8 cellular contexts compared by ENCODE assay signal in genomic region chr1:28369518-28370219, GRCh38. TPM values are rescaled to one million over a fixed set of nuclear protein-coding genes. Genes with fewer than 3 reads are reported as not detected.
A peak's percentile ranks its signal among the peaks of the same experiment; 100 is the strongest.
DNase-seq lines count a peak whose midpoint lies in the region; ATAC-seq and TF ChIP-seq lines count a peak whose summit lies in the region.

Gene PHACTR4, plus strand, starts transcription at chr1:28369740. Its CDS starts 37,708 bp downstream, at chr1:28407448.

- peaks cover 16% of the 10 kb centered on the region for H3K4me1 Mint-ChIP-seq in dendritic cell treated with granulocyte-macrophage colony-stimulating factor and Interleukin-4, amounts not matched to agents 40 ng/mL and 50 ng/mL, for 4 days (ENCODE audit: low read depth)

- no peaks in the 10 kb centered on the region for H3K27me3 Mint-ChIP-seq in dendritic cell treated with granulocyte-macrophage colony-stimulating factor and Interleukin-4, amounts not matched to agents 40 ng/mL and 50 ng/mL, for 4 days

- H3K36me3 Mint-ChIP-seq in dendritic cell treated with granulocyte-macrophage colony-stimulating factor and Interleukin-4, amounts not matched to agents 40 ng/mL and 50 ng/mL, for 4 days (ENCODE audit: low read depth): peaks cover 12% of the 10 kb centered on the region

- DNase-seq in BJ (ENCODE audit: low read depth): peak; percentile 48
- peak; percentile 79 for DNase-seq in GM19240 (ENCODE audit: insufficient read length, low spot score)
- peak; percentile 94 for DNase-seq in NCI-H526 treated with DMSO at 0.1 percent for 48 hours (lab: John Stamatoyannopoulos, UW)
- DNase-seq in activated CD4-positive, alpha-beta T cell treated with anti-CD3 and anti-CD28 coated beads, Interleukin-2, amount 50 U/mL, for 24 hours (ENCODE audit: low read depth in 1 of 2, low spot score in 1 of 2): peak; percentile 63 to 73
- peak; percentile 95 to 97 for DNase-seq in left lung
- DNase-seq in stimulated activated CD4-positive, alpha-beta T cell treated with anti-CD3 and anti-CD28 coated beads, Interleukin-2, amount 100 ng/mL, for 4 hours (ENCODE audit: low read depth): peak; percentile 61

- H3K4me1 ChIP-seq in left lung: peaks cover 14 to 36% of the 10 kb centered on the region in 2 donors

- peak within 1 kb of the TSS; percentile 97 for H3K4me3 Mint-ChIP-seq in dendritic cell treated with granulocyte-macrophage colony-stimulating factor and Interleukin-4, amounts not matched to agents 40 ng/mL and 50 ng/mL, for 4 days

- ATAC-seq in HG03460 (IDR thresholded peaks at IDR 0.05; ENCODE audit: unreplicated experiment): peak; percentile 88
- ATAC-seq in left lung: peak; percentile 97

- no peaks in the 10 kb centered on the region for H3K36me3 ChIP-seq in BJ (ENCODE audit: control insufficient read depth, insufficient read depth, low read length)
- no peaks in the 10 kb centered on the region for H3K36me3 ChIP-seq in left lung

- intact Hi-C loops in dendritic cell treated with granulocyte-macrophage colony-stimulating factor and Interleukin-4, amounts not matched to agents 40 ng/mL and 50 ng/mL, for 4 days (cut with micrococcal nuclease): loop anchor here (2.0 kb wide), 1 partner anchor 121 kb away; no protein-coding TSS in a partner anchor
- intact Hi-C loops in left lung (cut with DNase I): loop anchor here in 1 of 2 donors (10.0 kb wide), 1 partner anchor 235 kb away; no protein-coding TSS in a partner anchor

- peak within 1 kb of the TSS; percentile 63 for H3K4me3 ChIP-seq in BJ (ENCODE audit: low read depth, low read length)
- peak within 1 kb of the TSS; percentile 72 to 87 for H3K4me3 ChIP-seq in left lung

- H3K27me3 ChIP-seq in BJ (ENCODE audit: control insufficient read depth, insufficient read depth, low read length) (no peaks in the 10 kb centered on the region), left lung (no peaks in the 10 kb centered on the region)

- TF ChIP-seq CTCF in BJ (IDR thresholded peaks at IDR 0.05; ENCODE audit: insufficient read depth, low read depth, low read length): no peak
- TF ChIP-seq CTCF in left lung (IDR thresholded peaks at IDR 0.05): no peak

- CTCF ChIA-PET in BJ (lab: Yijun Ruan, JAX): interaction anchor here (1.8 to 2.2 kb wide), 2 partner anchors 9 to 121 kb away, joined by 9 to 15 read pairs; no protein-coding TSS in a partner anchor

- H3K9me3 Mint-ChIP-seq in dendritic cell treated with granulocyte-macrophage colony-stimulating factor and Interleukin-4, amounts not matched to agents 40 ng/mL and 50 ng/mL, for 4 days: no peaks in the 10 kb centered on the region

- peak within 1 kb of the TSS; percentile 99 for H3K27ac Mint-ChIP-seq in dendritic cell treated with granulocyte-macrophage colony-stimulating factor and Interleukin-4, amounts not matched to agents 40 ng/mL and 50 ng/mL, for 4 days

- H3K9me3 ChIP-seq in left lung: no peaks in the 10 kb centered on the region

- POLR2A ChIA-PET in BJ (lab: Charles Lee): interaction anchor here (0.6 to 0.7 kb wide), 2 partner anchors 60 to 645 kb away, joined by 3 to 11 read pairs; no protein-coding TSS in a partner anchor

- H3K27ac ChIP-seq in left lung: peak within 1 kb of the TSS; percentile 93 to 95

RNA-seq across cellular contexts. Expression of gene PHACTR4, which starts in this region (rescaled TPM):
- 5.2 and 9.1 TPM in 2 replicates for polyA plus RNA-seq in BJ (2011; rRNA removed)
- polyA minus RNA-seq in BJ (2011; rRNA and poly(A)+ RNA removed): 8.2 and 11.0 TPM in 2 replicates
- 10 to 100 TPM; 39.7 to 40.6 TPM for total RNA-seq in left lung

Comparison
In these comparisons a context has a peak if more than half of its experiments do, and no peak if none do; other contexts are left out.
1. Peak in every context shown above with its lines: DNase-seq, ATAC-seq, H3K4me3 ChIP-seq and H3K27ac ChIP-seq.